2 cellular contexts compared by ENCODE assay signal in the genomic region with DNA sequence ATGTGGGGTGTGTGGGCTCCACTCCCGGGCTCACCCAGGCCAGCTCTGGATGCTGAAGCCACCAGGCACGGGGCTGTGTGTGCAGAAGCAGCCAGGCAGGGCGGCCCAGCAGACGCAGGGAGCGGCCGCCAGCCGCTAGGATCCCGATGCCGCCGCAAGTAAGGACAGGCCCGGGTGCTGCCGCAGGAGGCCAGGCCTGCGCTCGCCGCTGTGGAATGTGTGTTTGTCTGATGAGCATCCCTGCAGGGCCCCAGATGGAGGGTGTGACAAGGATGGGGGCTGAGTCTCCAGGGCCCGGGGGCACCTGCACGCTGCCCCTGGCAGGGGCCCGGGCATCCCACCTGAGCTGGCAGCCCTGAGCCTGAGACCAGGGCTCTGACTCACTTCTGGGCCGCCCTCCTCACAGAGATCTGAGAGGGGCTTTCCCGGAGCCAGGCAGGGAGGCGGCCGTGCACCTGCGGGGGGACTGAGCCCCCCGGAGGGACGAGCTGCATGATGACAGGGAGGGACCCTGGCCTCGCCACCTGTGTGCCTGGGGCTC.
TF ChIP-seq lines count a peak whose summit lies in the region.

No MANE protein-coding gene starts in this region.

TF ChIP-seq in SK-N-SH, 30 proteins besides CTCF, POLR2A, EP300 and RAD21 (continued from another document):
- TF ChIP-seq, protein P1, sequence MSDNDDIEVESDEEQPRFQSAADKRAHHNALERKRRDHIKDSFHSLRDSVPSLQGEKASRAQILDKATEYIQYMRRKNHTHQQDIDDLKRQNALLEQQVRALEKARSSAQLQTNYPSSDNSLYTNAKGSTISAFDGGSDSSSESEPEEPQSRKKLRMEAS (IDR thresholded peaks at IDR 0.05; ENCODE audit: low read depth) = no peak
- no peak for TF ChIP-seq SIN3A (IDR thresholded peaks at IDR 0.05; ENCODE audit: borderline replicate concordance, low read depth, low read length)
- TF ChIP-seq, protein P2, sequence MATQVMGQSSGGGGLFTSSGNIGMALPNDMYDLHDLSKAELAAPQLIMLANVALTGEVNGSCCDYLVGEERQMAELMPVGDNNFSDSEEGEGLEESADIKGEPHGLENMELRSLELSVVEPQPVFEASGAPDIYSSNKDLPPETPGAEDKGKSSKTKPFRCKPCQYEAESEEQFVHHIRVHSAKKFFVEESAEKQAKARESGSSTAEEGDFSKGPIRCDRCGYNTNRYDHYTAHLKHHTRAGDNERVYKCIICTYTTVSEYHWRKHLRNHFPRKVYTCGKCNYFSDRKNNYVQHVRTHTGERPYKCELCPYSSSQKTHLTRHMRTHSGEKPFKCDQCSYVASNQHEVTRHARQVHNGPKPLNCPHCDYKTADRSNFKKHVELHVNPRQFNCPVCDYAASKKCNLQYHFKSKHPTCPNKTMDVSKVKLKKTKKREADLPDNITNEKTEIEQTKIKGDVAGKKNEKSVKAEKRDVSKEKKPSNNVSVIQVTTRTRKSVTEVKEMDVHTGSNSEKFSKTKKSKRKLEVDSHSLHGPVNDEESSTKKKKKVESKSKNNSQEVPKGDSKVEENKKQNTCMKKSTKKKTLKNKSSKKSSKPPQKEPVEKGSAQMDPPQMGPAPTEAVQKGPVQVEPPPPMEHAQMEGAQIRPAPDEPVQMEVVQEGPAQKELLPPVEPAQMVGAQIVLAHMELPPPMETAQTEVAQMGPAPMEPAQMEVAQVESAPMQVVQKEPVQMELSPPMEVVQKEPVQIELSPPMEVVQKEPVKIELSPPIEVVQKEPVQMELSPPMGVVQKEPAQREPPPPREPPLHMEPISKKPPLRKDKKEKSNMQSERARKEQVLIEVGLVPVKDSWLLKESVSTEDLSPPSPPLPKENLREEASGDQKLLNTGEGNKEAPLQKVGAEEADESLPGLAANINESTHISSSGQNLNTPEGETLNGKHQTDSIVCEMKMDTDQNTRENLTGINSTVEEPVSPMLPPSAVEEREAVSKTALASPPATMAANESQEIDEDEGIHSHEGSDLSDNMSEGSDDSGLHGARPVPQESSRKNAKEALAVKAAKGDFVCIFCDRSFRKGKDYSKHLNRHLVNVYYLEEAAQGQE (IDR thresholded peaks at IDR 0.05; ENCODE audit: low read depth, low read length) = no peak
- TF ChIP-seq GABPA (IDR thresholded peaks at IDR 0.05; ENCODE audit: low read depth) = no peak
- no peak for TF ChIP-seq RFX5 (IDR thresholded peaks at IDR 0.05; ENCODE audit: low read length)

TF ChIP-seq in SK-N-SH treated with all-trans-retinoic acid at 6 μM for 48 hours, 23 proteins besides CTCF, POLR2A, EP300 and RAD21 (continued from another document):
- TF ChIP-seq, protein P3, sequence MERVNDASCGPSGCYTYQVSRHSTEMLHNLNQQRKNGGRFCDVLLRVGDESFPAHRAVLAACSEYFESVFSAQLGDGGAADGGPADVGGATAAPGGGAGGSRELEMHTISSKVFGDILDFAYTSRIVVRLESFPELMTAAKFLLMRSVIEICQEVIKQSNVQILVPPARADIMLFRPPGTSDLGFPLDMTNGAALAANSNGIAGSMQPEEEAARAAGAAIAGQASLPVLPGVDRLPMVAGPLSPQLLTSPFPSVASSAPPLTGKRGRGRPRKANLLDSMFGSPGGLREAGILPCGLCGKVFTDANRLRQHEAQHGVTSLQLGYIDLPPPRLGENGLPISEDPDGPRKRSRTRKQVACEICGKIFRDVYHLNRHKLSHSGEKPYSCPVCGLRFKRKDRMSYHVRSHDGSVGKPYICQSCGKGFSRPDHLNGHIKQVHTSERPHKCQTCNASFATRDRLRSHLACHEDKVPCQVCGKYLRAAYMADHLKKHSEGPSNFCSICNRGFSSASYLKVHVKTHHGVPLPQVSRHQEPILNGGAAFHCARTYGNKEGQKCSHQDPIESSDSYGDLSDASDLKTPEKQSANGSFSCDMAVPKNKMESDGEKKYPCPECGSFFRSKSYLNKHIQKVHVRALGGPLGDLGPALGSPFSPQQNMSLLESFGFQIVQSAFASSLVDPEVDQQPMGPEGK (CRISPR knock-in tag; IDR thresholded peaks at IDR 0.05; ENCODE audit: borderline replicate concordance) = no peak
- TF ChIP-seq, protein P4, sequence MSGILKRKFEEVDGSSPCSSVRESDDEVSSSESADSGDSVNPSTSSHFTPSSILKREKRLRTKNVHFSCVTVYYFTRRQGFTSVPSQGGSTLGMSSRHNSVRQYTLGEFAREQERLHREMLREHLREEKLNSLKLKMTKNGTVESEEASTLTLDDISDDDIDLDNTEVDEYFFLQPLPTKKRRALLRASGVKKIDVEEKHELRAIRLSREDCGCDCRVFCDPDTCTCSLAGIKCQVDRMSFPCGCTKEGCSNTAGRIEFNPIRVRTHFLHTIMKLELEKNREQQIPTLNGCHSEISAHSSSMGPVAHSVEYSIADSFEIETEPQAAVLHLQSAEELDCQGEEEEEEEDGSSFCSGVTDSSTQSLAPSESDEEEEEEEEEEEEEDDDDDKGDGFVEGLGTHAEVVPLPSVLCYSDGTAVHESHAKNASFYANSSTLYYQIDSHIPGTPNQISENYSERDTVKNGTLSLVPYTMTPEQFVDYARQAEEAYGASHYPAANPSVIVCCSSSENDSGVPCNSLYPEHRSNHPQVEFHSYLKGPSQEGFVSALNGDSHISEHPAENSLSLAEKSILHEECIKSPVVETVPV (CRISPR knock-in tag; IDR thresholded peaks at IDR 0.05) = no peak
- TF ChIP-seq TOX (CRISPR knock-in tag; IDR thresholded peaks at IDR 0.05; ENCODE audit: borderline replicate concordance) (no peak), ZFP3 (CRISPR knock-in tag; IDR thresholded peaks at IDR 0.05) (no peak), GLIS3 (CRISPR knock-in tag; IDR thresholded peaks at IDR 0.05) (no peak), ISL1 (CRISPR knock-in tag; IDR thresholded peaks at IDR 0.05) (no peak), ARNTL (CRISPR knock-in tag; IDR thresholded peaks at IDR 0.05; ENCODE audit: borderline replicate concordance, low read depth) (no peak)
- TF ChIP-seq, protein P5, sequence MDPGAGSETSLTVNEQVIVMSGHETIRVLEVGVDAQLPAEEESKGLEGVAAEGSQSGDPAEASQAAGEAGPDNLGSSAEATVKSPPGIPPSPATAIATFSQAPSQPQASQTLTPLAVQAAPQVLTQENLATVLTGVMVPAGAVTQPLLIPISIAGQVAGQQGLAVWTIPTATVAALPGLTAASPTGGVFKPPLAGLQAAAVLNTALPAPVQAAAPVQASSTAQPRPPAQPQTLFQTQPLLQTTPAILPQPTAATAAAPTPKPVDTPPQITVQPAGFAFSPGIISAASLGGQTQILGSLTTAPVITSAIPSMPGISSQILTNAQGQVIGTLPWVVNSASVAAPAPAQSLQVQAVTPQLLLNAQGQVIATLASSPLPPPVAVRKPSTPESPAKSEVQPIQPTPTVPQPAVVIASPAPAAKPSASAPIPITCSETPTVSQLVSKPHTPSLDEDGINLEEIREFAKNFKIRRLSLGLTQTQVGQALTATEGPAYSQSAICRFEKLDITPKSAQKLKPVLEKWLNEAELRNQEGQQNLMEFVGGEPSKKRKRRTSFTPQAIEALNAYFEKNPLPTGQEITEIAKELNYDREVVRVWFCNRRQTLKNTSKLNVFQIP (CRISPR knock-in tag; IDR thresholded peaks at IDR 0.05; ENCODE audit: borderline replicate concordance, low read depth) = no peak
